In the genomic region with DNA sequence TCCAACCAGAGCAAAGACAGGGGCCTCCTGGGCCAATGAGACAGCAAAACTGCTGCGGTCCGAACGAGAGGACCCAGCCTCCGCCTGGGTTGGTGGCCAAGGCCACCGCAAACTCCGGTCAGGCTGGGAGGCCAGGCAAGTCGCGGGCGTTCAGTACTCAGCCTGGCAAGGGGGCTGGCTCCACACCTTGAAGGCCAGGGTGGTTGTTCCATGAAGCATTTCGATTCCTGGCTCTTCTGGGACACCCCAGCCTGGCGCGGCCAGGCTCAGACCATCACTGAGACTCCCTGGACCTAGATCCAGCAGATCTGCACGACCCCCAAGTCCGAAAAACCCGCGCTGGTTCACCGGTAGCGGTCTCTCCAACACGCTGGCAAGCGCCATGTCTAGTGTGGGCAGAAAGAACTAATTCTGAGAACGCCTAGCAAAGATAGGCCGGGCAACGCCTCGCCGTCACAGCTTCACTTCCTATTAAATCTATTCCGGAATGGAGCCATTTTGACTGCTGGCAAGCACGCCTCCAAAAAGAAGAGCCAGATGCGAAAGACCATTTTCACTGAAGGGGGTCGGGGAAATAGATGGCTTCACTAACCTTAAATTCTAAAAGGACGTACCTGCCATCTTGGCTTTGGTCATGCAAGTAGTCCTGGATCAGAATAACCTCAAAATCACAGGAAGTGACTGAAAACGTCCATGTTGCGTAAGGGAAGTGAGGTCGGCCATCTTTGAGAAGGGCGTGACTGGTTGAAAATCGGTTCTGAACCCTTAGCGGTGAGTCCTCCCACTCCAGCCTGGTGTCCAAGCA, we compare ENCODE assay signal across 1 cellular context.
TF ChIP-seq lines count a peak whose summit lies in the region.

A gene (minus strand): TSS at position 403 of the 805 bp plus-strand sequence. CDS start 19 bp downstream, at position 384.

TF ChIP-seq in HepG2, 621 proteins besides CTCF, POLR2A, EP300 and RAD21 (continued from another document and continues in another):
- TF ChIP-seq, protein P1, sequence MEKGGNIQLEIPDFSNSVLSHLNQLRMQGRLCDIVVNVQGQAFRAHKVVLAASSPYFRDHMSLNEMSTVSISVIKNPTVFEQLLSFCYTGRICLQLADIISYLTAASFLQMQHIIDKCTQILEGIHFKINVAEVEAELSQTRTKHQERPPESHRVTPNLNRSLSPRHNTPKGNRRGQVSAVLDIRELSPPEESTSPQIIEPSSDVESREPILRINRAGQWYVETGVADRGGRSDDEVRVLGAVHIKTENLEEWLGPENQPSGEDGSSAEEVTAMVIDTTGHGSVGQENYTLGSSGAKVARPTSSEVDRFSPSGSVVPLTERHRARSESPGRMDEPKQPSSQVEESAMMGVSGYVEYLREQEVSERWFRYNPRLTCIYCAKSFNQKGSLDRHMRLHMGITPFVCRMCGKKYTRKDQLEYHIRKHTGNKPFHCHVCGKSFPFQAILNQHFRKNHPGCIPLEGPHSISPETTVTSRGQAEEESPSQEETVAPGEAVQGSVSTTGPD (CRISPR knock-in tag; IDR thresholded peaks at IDR 0.05) = peak; percentile 78
- TF ChIP-seq MEIS2 (CRISPR knock-in tag; IDR thresholded peaks at IDR 0.05) (peak; percentile 54; the same call in 1 of the 2 replicates), GLI4 (CRISPR knock-in tag; IDR thresholded peaks at IDR 0.05; ENCODE audit: borderline replicate concordance) (peak; percentile 65; the same call in 1 of the 2 replicates), RFXAP (CRISPR knock-in tag; IDR thresholded peaks at IDR 0.05; ENCODE audit: borderline replicate concordance) (peak; percentile 90), ZNF790 (CRISPR knock-in tag; IDR thresholded peaks at IDR 0.05; ENCODE audit: borderline replicate concordance) (peak; percentile 52; the same call in 1 of the 2 replicates), POLR2G (IDR thresholded peaks at IDR 0.05; ENCODE audit: low read depth, low read length) (peak; percentile 100), MLLT10 (CRISPR knock-in tag; IDR thresholded peaks at IDR 0.05) (no peak), RCOR2 (CRISPR knock-in tag; IDR thresholded peaks at IDR 0.05) (no peak; the same call in 1 of the 2 replicates), RBM39 (IDR thresholded peaks at IDR 0.05; ENCODE audit: low read depth, low read length, poor library complexity, severe bottlenecking) (peak; percentile 85), PHF8 (CRISPR knock-in tag; IDR thresholded peaks at IDR 0.05) (peak; percentile 100), ARHGAP35 (CRISPR knock-in tag; IDR thresholded peaks at IDR 0.05; ENCODE audit: borderline replicate concordance) (peak; percentile 87; the same call in 1 of the 2 replicates), ZFAT (CRISPR knock-in tag; conservative IDR thresholded peaks at IDR 0.05) (no peak; the same call in 1 of the 2 replicates), ZFP90 (CRISPR knock-in tag; IDR thresholded peaks at IDR 0.05; ENCODE audit: borderline replicate concordance) (peak; percentile 79; the same call in 1 of the 2 replicates), GATAD2A (CRISPR knock-in tag; IDR thresholded peaks at IDR 0.05) (peak; percentile 61; the same call in 1 of the 2 replicates), ZBTB7B (CRISPR knock-in tag; IDR thresholded peaks at IDR 0.05) (peak; percentile 90), NBN (conservative IDR thresholded peaks at IDR 0.05) (no peak), ZNF607 (CRISPR knock-in tag; IDR thresholded peaks at IDR 0.05; ENCODE audit: borderline replicate concordance) (peak; percentile 93; the same call in 1 of the 2 replicates), ZNF256 (CRISPR knock-in tag; conservative IDR thresholded peaks at IDR 0.05) (peak; percentile 97), MEIS1 (CRISPR knock-in tag; IDR thresholded peaks at IDR 0.05; ENCODE audit: borderline replicate concordance) (peak; percentile 74; the same call in 1 of the 2 replicates), EHMT2 (IDR thresholded peaks at IDR 0.05; ENCODE audit: borderline replicate concordance, low read depth, low read length) (peak; percentile 99; the same call in 1 of the 2 replicates), PCBP2 (optimal IDR thresholded peaks at IDR 0.05; ENCODE audit: low read depth, low read length, poor library complexity, severe bottlenecking) (no peak), HOXA3 (CRISPR knock-in tag; IDR thresholded peaks at IDR 0.05) (peak; percentile 100), ZNF34 (CRISPR knock-in tag; IDR thresholded peaks at IDR 0.05; ENCODE audit: borderline replicate concordance) (peak; percentile 90; the same call in 1 of the 2 replicates), ZNF317 (CRISPR knock-in tag; IDR thresholded peaks at IDR 0.05) (peak; percentile 92), ZFYVE20 (CRISPR knock-in tag; IDR thresholded peaks at IDR 0.05; ENCODE audit: borderline replicate concordance, low read depth) (no peak), HDAC6 (IDR thresholded peaks at IDR 0.05; ENCODE audit: low read depth, low read length) (no peak), JUNB (CRISPR knock-in tag; IDR thresholded peaks at IDR 0.05; ENCODE audit: borderline replicate concordance) (no peak), ELF3 (CRISPR knock-in tag; IDR thresholded peaks at IDR 0.05) (peak; percentile 88)
- TF ChIP-seq, protein P2, sequence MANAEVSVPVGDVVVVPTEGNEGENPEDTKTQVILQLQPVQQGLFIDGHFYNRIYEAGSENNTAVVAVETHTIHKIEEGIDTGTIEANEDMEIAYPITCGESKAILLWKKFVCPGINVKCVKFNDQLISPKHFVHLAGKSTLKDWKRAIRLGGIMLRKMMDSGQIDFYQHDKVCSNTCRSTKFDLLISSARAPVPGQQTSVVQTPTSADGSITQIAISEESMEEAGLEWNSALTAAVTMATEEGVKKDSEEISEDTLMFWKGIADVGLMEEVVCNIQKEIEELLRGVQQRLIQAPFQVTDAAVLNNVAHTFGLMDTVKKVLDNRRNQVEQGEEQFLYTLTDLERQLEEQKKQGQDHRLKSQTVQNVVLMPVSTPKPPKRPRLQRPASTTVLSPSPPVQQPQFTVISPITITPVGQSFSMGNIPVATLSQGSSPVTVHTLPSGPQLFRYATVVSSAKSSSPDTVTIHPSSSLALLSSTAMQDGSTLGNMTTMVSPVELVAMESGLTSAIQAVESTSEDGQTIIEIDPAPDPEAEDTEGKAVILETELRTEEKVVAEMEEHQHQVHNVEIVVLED (CRISPR knock-in tag; IDR thresholded peaks at IDR 0.05; ENCODE audit: borderline replicate concordance) = peak; percentile 99
- TF ChIP-seq, protein P3, sequence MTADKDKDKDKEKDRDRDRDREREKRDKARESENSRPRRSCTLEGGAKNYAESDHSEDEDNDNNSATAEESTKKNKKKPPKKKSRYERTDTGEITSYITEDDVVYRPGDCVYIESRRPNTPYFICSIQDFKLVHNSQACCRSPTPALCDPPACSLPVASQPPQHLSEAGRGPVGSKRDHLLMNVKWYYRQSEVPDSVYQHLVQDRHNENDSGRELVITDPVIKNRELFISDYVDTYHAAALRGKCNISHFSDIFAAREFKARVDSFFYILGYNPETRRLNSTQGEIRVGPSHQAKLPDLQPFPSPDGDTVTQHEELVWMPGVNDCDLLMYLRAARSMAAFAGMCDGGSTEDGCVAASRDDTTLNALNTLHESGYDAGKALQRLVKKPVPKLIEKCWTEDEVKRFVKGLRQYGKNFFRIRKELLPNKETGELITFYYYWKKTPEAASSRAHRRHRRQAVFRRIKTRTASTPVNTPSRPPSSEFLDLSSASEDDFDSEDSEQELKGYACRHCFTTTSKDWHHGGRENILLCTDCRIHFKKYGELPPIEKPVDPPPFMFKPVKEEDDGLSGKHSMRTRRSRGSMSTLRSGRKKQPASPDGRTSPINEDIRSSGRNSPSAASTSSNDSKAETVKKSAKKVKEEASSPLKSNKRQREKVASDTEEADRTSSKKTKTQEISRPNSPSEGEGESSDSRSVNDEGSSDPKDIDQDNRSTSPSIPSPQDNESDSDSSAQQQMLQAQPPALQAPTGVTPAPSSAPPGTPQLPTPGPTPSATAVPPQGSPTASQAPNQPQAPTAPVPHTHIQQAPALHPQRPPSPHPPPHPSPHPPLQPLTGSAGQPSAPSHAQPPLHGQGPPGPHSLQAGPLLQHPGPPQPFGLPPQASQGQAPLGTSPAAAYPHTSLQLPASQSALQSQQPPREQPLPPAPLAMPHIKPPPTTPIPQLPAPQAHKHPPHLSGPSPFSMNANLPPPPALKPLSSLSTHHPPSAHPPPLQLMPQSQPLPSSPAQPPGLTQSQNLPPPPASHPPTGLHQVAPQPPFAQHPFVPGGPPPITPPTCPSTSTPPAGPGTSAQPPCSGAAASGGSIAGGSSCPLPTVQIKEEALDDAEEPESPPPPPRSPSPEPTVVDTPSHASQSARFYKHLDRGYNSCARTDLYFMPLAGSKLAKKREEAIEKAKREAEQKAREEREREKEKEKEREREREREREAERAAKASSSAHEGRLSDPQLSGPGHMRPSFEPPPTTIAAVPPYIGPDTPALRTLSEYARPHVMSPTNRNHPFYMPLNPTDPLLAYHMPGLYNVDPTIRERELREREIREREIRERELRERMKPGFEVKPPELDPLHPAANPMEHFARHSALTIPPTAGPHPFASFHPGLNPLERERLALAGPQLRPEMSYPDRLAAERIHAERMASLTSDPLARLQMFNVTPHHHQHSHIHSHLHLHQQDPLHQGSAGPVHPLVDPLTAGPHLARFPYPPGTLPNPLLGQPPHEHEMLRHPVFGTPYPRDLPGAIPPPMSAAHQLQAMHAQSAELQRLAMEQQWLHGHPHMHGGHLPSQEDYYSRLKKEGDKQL (CRISPR knock-in tag; IDR thresholded peaks at IDR 0.05; ENCODE audit: low read depth) = peak; percentile 45
- TF ChIP-seq, protein P4, sequence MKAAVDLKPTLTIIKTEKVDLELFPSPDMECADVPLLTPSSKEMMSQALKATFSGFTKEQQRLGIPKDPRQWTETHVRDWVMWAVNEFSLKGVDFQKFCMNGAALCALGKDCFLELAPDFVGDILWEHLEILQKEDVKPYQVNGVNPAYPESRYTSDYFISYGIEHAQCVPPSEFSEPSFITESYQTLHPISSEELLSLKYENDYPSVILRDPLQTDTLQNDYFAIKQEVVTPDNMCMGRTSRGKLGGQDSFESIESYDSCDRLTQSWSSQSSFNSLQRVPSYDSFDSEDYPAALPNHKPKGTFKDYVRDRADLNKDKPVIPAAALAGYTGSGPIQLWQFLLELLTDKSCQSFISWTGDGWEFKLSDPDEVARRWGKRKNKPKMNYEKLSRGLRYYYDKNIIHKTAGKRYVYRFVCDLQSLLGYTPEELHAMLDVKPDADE (CRISPR knock-in tag; IDR thresholded peaks at IDR 0.05) = peak; percentile 80; the same call in 1 of the 2 replicates
- TF ChIP-seq, protein P5, sequence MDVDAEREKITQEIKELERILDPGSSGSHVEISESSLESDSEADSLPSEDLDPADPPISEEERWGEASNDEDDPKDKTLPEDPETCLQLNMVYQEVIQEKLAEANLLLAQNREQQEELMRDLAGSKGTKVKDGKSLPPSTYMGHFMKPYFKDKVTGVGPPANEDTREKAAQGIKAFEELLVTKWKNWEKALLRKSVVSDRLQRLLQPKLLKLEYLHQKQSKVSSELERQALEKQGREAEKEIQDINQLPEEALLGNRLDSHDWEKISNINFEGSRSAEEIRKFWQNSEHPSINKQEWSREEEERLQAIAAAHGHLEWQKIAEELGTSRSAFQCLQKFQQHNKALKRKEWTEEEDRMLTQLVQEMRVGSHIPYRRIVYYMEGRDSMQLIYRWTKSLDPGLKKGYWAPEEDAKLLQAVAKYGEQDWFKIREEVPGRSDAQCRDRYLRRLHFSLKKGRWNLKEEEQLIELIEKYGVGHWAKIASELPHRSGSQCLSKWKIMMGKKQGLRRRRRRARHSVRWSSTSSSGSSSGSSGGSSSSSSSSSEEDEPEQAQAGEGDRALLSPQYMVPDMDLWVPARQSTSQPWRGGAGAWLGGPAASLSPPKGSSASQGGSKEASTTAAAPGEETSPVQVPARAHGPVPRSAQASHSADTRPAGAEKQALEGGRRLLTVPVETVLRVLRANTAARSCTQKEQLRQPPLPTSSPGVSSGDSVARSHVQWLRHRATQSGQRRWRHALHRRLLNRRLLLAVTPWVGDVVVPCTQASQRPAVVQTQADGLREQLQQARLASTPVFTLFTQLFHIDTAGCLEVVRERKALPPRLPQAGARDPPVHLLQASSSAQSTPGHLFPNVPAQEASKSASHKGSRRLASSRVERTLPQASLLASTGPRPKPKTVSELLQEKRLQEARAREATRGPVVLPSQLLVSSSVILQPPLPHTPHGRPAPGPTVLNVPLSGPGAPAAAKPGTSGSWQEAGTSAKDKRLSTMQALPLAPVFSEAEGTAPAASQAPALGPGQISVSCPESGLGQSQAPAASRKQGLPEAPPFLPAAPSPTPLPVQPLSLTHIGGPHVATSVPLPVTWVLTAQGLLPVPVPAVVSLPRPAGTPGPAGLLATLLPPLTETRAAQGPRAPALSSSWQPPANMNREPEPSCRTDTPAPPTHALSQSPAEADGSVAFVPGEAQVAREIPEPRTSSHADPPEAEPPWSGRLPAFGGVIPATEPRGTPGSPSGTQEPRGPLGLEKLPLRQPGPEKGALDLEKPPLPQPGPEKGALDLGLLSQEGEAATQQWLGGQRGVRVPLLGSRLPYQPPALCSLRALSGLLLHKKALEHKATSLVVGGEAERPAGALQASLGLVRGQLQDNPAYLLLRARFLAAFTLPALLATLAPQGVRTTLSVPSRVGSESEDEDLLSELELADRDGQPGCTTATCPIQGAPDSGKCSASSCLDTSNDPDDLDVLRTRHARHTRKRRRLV (CRISPR knock-in tag; IDR thresholded peaks at IDR 0.05) = peak; percentile 97
- TF ChIP-seq, protein P6, sequence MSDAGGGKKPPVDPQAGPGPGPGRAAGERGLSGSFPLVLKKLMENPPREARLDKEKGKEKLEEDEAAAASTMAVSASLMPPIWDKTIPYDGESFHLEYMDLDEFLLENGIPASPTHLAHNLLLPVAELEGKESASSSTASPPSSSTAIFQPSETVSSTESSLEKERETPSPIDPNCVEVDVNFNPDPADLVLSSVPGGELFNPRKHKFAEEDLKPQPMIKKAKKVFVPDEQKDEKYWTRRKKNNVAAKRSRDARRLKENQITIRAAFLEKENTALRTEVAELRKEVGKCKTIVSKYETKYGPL (CRISPR knock-in tag; IDR thresholded peaks at IDR 0.05) = peak; percentile 87
- TF ChIP-seq, protein P7, sequence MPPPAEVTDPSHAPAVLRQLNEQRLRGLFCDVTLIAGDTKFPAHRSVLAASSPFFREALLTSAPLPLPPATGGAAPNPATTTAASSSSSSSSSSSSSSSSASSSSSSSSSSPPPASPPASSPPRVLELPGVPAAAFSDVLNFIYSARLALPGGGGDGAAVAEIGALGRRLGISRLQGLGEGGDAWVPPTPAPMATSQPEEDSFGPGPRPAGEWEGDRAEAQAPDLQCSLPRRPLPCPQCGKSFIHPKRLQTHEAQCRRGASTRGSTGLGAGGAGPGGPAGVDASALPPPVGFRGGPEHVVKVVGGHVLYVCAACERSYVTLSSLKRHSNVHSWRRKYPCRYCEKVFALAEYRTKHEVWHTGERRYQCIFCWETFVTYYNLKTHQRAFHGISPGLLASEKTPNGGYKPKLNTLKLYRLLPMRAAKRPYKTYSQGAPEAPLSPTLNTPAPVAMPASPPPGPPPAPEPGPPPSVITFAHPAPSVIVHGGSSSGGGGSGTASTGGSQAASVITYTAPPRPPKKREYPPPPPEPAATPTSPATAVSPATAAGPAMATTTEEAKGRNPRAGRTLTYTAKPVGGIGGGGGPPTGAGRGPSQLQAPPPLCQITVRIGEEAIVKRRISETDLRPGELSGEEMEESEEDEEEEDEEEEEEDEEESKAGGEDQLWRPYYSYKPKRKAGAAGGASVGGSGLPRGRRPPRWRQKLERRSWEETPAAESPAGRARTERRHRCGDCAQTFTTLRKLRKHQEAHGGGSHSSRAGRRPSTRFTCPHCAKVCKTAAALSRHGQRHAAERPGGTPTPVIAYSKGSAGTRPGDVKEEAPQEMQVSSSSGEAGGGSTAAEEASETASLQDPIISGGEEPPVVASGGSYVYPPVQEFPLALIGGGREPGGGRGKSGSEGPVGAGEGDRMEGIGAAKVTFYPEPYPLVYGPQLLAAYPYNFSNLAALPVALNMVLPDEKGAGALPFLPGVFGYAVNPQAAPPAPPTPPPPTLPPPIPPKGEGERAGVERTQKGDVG (CRISPR knock-in tag; IDR thresholded peaks at IDR 0.05; ENCODE audit: borderline replicate concordance) = peak; percentile 85
